Comparison of ENCODE assay signal across 8 cellular contexts in the genomic region with DNA sequence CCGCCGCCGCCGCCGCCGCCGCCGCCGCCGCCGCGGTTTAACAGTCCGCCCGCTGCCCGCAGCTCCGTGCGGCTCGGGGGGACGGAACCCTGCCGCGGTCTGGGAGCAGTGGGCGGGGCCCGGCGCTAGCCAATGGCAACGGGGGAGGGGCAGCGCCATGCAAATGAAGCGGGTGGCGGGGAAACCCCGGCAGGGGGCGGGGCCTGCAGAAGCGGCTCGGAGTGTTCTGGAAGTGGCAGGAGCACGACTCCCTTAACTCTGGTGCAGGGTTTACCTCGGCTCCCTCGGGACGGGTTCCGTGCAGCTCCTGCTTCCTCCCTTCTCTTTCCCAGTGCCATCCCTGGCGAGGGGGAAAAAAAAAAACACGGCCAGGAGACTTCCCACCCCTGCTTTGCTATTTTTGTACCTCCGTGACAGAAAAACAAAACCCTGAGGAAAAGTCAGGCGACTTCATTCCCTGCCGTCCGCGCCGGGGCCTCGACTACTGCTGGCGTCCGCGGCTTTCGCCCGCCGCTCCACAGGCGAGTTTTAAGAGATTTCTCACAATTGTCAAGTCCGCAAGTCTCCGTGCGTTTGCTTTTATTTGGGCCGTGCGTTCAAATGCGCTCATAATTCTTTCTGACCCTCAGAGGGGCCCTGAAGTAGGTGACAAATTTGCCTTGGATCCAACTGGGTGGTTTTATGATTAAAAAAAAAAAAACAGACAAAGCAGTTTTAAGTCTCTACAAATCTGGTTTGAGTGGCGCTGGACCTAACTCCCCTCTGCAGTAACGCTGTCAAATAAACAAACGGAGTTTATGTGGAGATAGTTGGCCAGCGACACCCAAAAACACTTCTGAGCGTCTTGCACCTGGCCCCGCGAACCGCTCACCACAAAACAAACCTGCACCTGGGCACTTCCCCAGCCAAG. TPM values are rescaled to one million over a fixed set of nuclear protein-coding genes. Genes with fewer than 3 reads are reported as not detected.
DNase-seq lines count a peak whose midpoint lies in the region; ATAC-seq and TF ChIP-seq lines count a peak whose summit lies in the region.

TSS of gene KANSL1L (minus strand) at position 101 of the 910 bp plus-strand sequence. CDS start 16,827 bp downstream, outside the sequence.

- TF ChIP-seq CTCF in chondrocyte (IDR thresholded peaks at IDR 0.05), result peak; percentile 12

- H3K27me3 Mint-ChIP-seq in chondrocyte (ENCODE audit: low read depth), result peaks cover 9% of the 10 kb centered on the region

- peak within 1 kb of the TSS; percentile 100 for H3K27ac Mint-ChIP-seq in chondrocyte (ENCODE audit: unreplicated experiment)

- DNase-seq in AML-193 (lab: John Stamatoyannopoulos, UW) (peak; percentile 86 to 87), NCI-H460 (ENCODE audit: extremely low read depth, low read depth) (peak; percentile 94), chondrocyte (ENCODE audit: low spot score) (peak; percentile 100), kidney glomerular epithelial cell (lab: John Stamatoyannopoulos, UW) (peak; percentile 81)
- DNase-seq in activated CD4-positive, alpha-beta T cell treated with anti-CD3 and anti-CD28 coated beads for 24 hours (ENCODE audit: low read depth in 2 of 2), result peak; percentile 95
- DNase-seq in stimulated activated CD4-positive, alpha-beta T cell treated with anti-CD3 and anti-CD28 coated beads, Interleukin-15, amount 100 ng/mL, for 48 hours (ENCODE audit: low read depth in 2 of 2), result peak; percentile 89 to 96

- ATAC-seq in HG03432 (IDR thresholded peaks at IDR 0.05; ENCODE audit: unreplicated experiment), result peak; percentile 78

- H3K36me3 Mint-ChIP-seq in chondrocyte (ENCODE audit: low read depth), result no peaks in the 10 kb centered on the region

- TF ChIP-seq POLR2A in GM19193 (IDR thresholded peaks at IDR 0.05; ENCODE audit: extremely low read depth, insufficient read depth, insufficient read length), result peak; percentile 76

- H3K4me3 Mint-ChIP-seq in chondrocyte (ENCODE audit: unreplicated experiment), result peak within 1 kb of the TSS; percentile 98

- H3K4me1 Mint-ChIP-seq in chondrocyte (ENCODE audit: low read depth), result peaks cover 29% of the 10 kb centered on the region

- H3K9me3 Mint-ChIP-seq in chondrocyte (ENCODE audit: low read depth), result no peaks in the 10 kb centered on the region

RNA-seq across cellular contexts. Expression of gene KANSL1L, which starts in this region (rescaled TPM):
- 6.5 and 8.4 TPM in 2 replicates for total RNA-seq in NCI-H460 (2014; rRNA removed; shearing (Covaris generic))
- 7.2 and 14.1 TPM in 2 replicates for polyA plus RNA-seq in NCI-H460 (2014; cell fraction: nucleus; rRNA removed)
- 11.8 to 15.5 TPM (median 12.2 TPM) in 3 replicates for total RNA-seq in chondrocyte

Comparison
In these comparisons a context has a peak if more than half of its experiments do, and no peak if none do; other contexts are left out.
1. Peak in every context shown above with its lines: DNase-seq and ATAC-seq.